Comparison of ENCODE assay signal across 24 cellular contexts in genomic region chr3:27060336-27060735, GRCh38.
"Had no signal": no experiment of that assay in that cellular context is flagged by ENCODE, and none has a peak within 500 bp of the region (broad histone marks: within the 10 kb centered on the region; RNA-seq: fewer than 3 reads in every experiment).

No MANE protein-coding gene starts in this region.

- DNase-seq: stimulated activated CD4-positive, alpha-beta T cell treated with anti-CD3 and anti-CD28 coated beads, Interleukin-2, amount 100 ng/mL, for 48 hours; stimulated activated CD4-positive, alpha-beta T cell treated with anti-CD3 and anti-CD28 coated beads, Interleukin-4, amount 100 ng/mL, for 1 hour; stimulated activated CD4-positive, alpha-beta T cell treated with anti-CD3 and anti-CD28 coated beads, Interleukin-4, amount 100 ng/mL, for 24 hours; stimulated activated CD4-positive, alpha-beta T cell treated with anti-CD3 and anti-CD28 coated beads, Interleukin-4, amount 100 ng/mL, for 4 hours; stimulated activated CD8-positive, alpha-beta memory T cell treated with anti-CD3 and anti-CD28 coated beads, Interleukin-4, amount 100 ng/mL, for 48 hours; stimulated activated naive B cell treated with anti-CD40 and anti-IgM and Interleukin-4, amounts not matched to agents 10 μg/mL and 1 μg/mL and 100 μg/mL, for 72 hours; stimulated activated naive CD4-positive, alpha-beta T cell; stimulated activated naive CD4-positive, alpha-beta T cell treated with Interleukin-2 at 50 U/mL for 16 hours; stimulated activated naive CD8-positive, alpha-beta T cell treated with anti-CD3 and anti-CD28 coated beads, Interleukin-15, amount 100 ng/mL, for 72 hours; stimulated activated naive CD8-positive, alpha-beta T cell treated with anti-CD3 and anti-CD28 coated beads, Interleukin-15, Interleukin-2, amounts not matched to agents 100 U/mL and 50 U/mL, for 24 hours; stomach; substantia nigra; testis; thyroid gland; tibial artery; transverse colon; trophoblast cell; upper lobe of left lung; upper lobe of right lung; uterus had no signal

- H3K4me3 ChIP-seq: stomach, suprapubic skin, testis, thoracic aorta, thyroid gland, tibial artery, tibial nerve, transverse colon, upper lobe of left lung, upper lobe of right lung, uterus, vagina had no signal
